Comparison of ENCODE assay signal across 11 cellular contexts in genomic region chr14:105338392-105338791, GRCh38.
"Had no signal": no experiment of that assay in that cellular context is flagged by ENCODE, and none has a peak within 500 bp of the region (broad histone marks: within the 10 kb centered on the region; RNA-seq: fewer than 3 reads in every experiment).

No MANE protein-coding gene starts in this region.

- ATAC-seq: left colon; stimulated activated memory B cell treated with anti-CD40 and anti-IgM and Interleukin-4, amounts not matched to agents 10 μg/mL and 1 μg/mL and 100 μg/mL, for 72 hours had no signal

- H3K4me1 ChIP-seq: breast epithelium had no signal

- H3K36me3 ChIP-seq: breast epithelium, upper lobe of right lung had no signal

- DNase-seq: activated CD4-positive, alpha-beta T cell treated with anti-CD3 and anti-CD28 coated beads for 1 hour; activated CD4-positive, alpha-beta T cell treated with anti-CD3 and anti-CD28 coated beads, Interleukin-2, amount 50 U/mL, for 48 hours; activated gamma-delta T cell treated with Interleukin-2 at 50 U/mL for 16 hours; activated naive CD8-positive, alpha-beta T cell treated with anti-CD3 and anti-CD28 coated beads for 36 hours; activated T-cell treated with anti-CD3 and anti-CD28 coated beads, Interleukin-2, amount 50 U/mL, for 48 hours; effector CD4-positive, alpha-beta T cell; left colon; small intestine; upper lobe of right lung had no signal

- H3K27me3 ChIP-seq: breast epithelium, upper lobe of right lung had no signal

- H3K4me3 ChIP-seq: breast epithelium, upper lobe of right lung had no signal

- H3K27ac ChIP-seq: upper lobe of right lung had no signal

- H3K9me3 ChIP-seq: breast epithelium, upper lobe of right lung had no signal
